ENCODE assay signal across 14 cellular contexts in the genomic region with DNA sequence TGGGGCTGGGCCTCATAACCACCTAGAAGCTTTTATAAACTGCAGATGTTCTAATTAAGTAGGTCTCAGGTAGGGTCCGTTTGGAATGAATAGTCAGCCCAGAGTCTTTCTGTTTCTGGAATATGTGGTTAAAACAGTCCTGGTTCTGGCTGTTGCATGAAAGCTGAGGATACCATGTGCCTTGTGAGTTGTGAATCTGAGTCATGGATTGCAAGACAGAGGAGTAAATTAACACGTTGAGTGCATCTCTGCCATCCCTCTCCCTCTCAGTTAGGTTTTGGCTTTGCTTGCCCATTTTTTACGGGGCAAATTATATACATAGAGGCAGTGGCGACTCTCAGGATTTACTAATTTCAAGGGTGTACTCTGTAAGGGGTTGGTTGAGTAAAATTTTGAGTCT. TPM values are rescaled to one million over a fixed set of nuclear protein-coding genes. Genes with fewer than 3 reads are reported as not detected.
DNase-seq lines count a peak whose midpoint lies in the region; ATAC-seq and TF ChIP-seq lines count a peak whose summit lies in the region.
"Had no signal": no experiment of that assay in that cellular context is flagged by ENCODE, and none has a peak within 500 bp of the region (broad histone marks: within the 10 kb centered on the region; RNA-seq: fewer than 3 reads in every experiment).

No MANE protein-coding gene starts in this region.

- peak overlapping the region; percentile 35 for H3K4me3 Mint-ChIP-seq in activated naive CD8-positive, alpha-beta T cell treated with anti-CD3 and anti-CD28 coated beads for 36 hours
- H3K4me3 Mint-ChIP-seq in nephron progenitor cell: no peak overlapping the region

- H3K27me3 ChIP-seq in MG63: no peaks in the 10 kb centered on the region
- H3K27me3 ChIP-seq: tibial nerve had no signal

- H3K4me3 ChIP-seq in HEK293 (ENCODE audit: low read depth, low read length): no peak overlapping the region
- no peak overlapping the region for H3K4me3 ChIP-seq in MG63
- H3K4me3 ChIP-seq: left ventricle myocardium inferior, tibial nerve had no signal

- TF ChIP-seq CTCF in HEK293 (tag by site-specific recombination; IDR thresholded peaks at IDR 0.05) (no peak), nephron progenitor cell (IDR thresholded peaks at IDR 0.05) (no peak)

- H3K27me3 Mint-ChIP-seq in activated naive CD8-positive, alpha-beta T cell treated with anti-CD3 and anti-CD28 coated beads for 36 hours: no peaks in the 10 kb centered on the region
- H3K27me3 Mint-ChIP-seq in nephron progenitor cell (ENCODE audit: low read depth, poor library complexity): no peaks in the 10 kb centered on the region

- DNase-seq in NCI-H1092 treated with DMSO at 0.1 percent for 48 hours (lab: John Stamatoyannopoulos, UW): peak; percentile 79
- no peak for DNase-seq in NCI-H1092 (lab: John Stamatoyannopoulos, UW)
- no peak for DNase-seq in activated naive CD8-positive, alpha-beta T cell treated with anti-CD3 and anti-CD28 coated beads for 36 hours
- DNase-seq in nephron progenitor cell: no peak
- DNase-seq in effector CD8-positive, alpha-beta T cell (lab: John Stamatoyannopoulos, UW): no peak
- no peak for DNase-seq in MG63
- DNase-seq: 8988T, Calu3, left ventricle myocardium inferior, occipital lobe, Right ventricle myocardium superior had no signal

- CTCF ChIA-PET in HEK293 (lab: Yijun Ruan, JAX): interaction anchor here (1.3 kb wide), 1 partner anchor 19 kb away, joined by 4 read pairs; no protein-coding TSS in a partner anchor

- peaks cover 24% of the 10 kb centered on the region for H3K4me1 ChIP-seq in HEK293 (ENCODE audit: control insufficient read depth, insufficient read depth, low read length)

- peaks cover 79% of the 10 kb centered on the region for H3K36me3 Mint-ChIP-seq in activated naive CD8-positive, alpha-beta T cell treated with anti-CD3 and anti-CD28 coated beads for 36 hours
- peaks cover 66% of the 10 kb centered on the region for H3K36me3 Mint-ChIP-seq in nephron progenitor cell (ENCODE audit: low read depth)

- POLR2A ChIA-PET in HEK293 (lab: Yijun Ruan, JAX): no interaction called here

- H3K36me3 ChIP-seq in HEK293 (ENCODE audit: control insufficient read depth in 2 of 2, insufficient read depth in 1 of 2, low read length in 2 of 2) (no peaks in the 10 kb centered on the region), MG63 (no peaks in the 10 kb centered on the region; the same call in 1 of the 2 replicates)
- H3K36me3 ChIP-seq: left ventricle myocardium inferior, tibial nerve had no signal

- H3K9me3 ChIP-seq in HEK293 (ENCODE audit: control insufficient read depth, insufficient read depth, low read depth, low read length): no peaks in the 10 kb centered on the region
- H3K9me3 ChIP-seq in MG63: no peaks in the 10 kb centered on the region
- H3K9me3 ChIP-seq: left ventricle myocardium inferior, tibial nerve had no signal

- peak overlapping the region; percentile 6; the same call in 1 of the 2 replicates for H3K27ac ChIP-seq in HEK293 (ENCODE audit: extremely low read depth, low read depth, low read length)
- H3K27ac ChIP-seq: left ventricle myocardium inferior had no signal

- H3K4me1 Mint-ChIP-seq in activated naive CD8-positive, alpha-beta T cell treated with anti-CD3 and anti-CD28 coated beads for 36 hours: peaks cover 95% of the 10 kb centered on the region
- H3K4me1 Mint-ChIP-seq in nephron progenitor cell: peaks cover 49% of the 10 kb centered on the region

- ATAC-seq in HG03354 (IDR thresholded peaks at IDR 0.05; ENCODE audit: poor library complexity, severe bottlenecking, unreplicated experiment): no peak

- H3K9me3 Mint-ChIP-seq in activated naive CD8-positive, alpha-beta T cell treated with anti-CD3 and anti-CD28 coated beads for 36 hours: peaks cover 10% of the 10 kb centered on the region
- no peaks in the 10 kb centered on the region for H3K9me3 Mint-ChIP-seq in nephron progenitor cell

- H3K27ac Mint-ChIP-seq in activated naive CD8-positive, alpha-beta T cell treated with anti-CD3 and anti-CD28 coated beads for 36 hours: peak overlapping the region; percentile 92
- peak overlapping the region; percentile 33 for H3K27ac Mint-ChIP-seq in nephron progenitor cell

TF ChIP-seq in HEK293, 187 proteins besides CTCF, POLR2A, EP300 and RAD21 (continues in another document):
- TF ChIP-seq ZNF239 (tag by site-specific recombination; IDR thresholded peaks at IDR 0.05) (no peak), HOXA7 (CRISPR knock-in tag; IDR thresholded peaks at IDR 0.05; ENCODE audit: borderline replicate concordance) (no peak), GLI4 (tag by site-specific recombination; IDR thresholded peaks at IDR 0.05) (no peak), ZNF670 (tag by site-specific recombination; IDR thresholded peaks at IDR 0.05; ENCODE audit: low read depth) (no peak), GFI1B (tag by site-specific recombination; IDR thresholded peaks at IDR 0.05) (no peak), ZNF624 (tag by site-specific recombination; IDR thresholded peaks at IDR 0.05) (no peak), YY2 (tag by site-specific recombination; IDR thresholded peaks at IDR 0.05) (no peak), BCL11A (tag by site-specific recombination; IDR thresholded peaks at IDR 0.05; ENCODE audit: low read depth) (no peak), ZNF146 (tag by site-specific recombination; IDR thresholded peaks at IDR 0.05) (no peak), TCF7L2 (IDR thresholded peaks at IDR 0.05; ENCODE audit: borderline replicate concordance, low read depth, low read length) (no peak)
- TF ChIP-seq, protein P1, sequence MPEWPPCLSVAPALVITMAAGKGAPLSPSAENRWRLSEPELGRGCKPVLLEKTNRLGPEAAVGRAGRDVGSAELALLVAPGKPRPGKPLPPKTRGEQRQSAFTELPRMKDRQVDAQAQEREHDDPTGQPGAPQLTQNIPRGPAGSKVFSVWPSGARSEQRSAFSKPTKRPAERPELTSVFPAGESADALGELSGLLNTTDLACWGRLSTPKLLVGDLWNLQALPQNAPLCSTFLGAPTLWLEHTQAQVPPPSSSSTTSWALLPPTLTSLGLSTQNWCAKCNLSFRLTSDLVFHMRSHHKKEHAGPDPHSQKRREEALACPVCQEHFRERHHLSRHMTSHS (tag by site-specific recombination; IDR thresholded peaks at IDR 0.05): no peak
- TF ChIP-seq, protein P2, sequence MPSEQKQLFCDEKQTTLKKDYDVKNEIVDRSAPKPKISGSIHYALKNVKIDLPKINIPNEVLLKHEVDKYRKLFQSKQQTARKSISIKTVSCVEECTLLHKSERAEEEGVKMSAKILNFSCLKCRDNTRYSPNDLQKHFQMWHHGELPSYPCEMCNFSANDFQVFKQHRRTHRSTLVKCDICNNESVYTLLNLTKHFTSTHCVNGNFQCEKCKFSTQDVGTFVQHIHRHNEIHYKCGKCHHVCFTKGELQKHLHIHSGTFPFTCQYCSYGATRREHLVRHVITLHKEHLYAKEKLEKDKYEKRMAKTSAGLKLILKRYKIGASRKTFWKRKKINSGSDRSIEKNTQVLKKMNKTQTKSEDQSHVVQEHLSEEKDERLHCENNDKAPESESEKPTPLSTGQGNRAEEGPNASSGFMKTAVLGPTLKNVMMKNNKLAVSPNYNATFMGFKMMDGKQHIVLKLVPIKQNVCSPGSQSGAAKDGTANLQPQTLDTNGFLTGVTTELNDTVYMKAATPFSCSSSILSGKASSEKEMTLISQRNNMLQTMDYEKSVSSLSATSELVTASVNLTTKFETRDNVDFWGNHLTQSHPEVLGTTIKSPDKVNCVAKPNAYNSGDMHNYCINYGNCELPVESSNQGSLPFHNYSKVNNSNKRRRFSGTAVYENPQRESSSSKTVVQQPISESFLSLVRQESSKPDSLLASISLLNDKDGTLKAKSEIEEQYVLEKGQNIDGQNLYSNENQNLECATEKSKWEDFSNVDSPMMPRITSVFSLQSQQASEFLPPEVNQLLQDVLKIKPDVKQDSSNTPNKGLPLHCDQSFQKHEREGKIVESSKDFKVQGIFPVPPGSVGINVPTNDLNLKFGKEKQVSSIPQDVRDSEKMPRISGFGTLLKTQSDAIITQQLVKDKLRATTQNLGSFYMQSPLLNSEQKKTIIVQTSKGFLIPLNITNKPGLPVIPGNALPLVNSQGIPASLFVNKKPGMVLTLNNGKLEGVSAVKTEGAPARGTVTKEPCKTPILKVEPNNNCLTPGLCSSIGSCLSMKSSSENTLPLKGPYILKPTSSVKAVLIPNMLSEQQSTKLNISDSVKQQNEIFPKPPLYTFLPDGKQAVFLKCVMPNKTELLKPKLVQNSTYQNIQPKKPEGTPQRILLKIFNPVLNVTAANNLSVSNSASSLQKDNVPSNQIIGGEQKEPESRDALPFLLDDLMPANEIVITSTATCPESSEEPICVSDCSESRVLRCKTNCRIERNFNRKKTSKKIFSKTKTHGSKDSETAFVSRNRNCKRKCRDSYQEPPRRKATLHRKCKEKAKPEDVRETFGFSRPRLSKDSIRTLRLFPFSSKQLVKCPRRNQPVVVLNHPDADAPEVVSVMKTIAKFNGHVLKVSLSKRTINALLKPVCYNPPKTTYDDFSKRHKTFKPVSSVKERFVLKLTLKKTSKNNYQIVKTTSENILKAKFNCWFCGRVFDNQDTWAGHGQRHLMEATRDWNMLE (tag by site-specific recombination; conservative IDR thresholded peaks at IDR 0.05; ENCODE audit: low read depth): no peak
- TF ChIP-seq, protein P3, sequence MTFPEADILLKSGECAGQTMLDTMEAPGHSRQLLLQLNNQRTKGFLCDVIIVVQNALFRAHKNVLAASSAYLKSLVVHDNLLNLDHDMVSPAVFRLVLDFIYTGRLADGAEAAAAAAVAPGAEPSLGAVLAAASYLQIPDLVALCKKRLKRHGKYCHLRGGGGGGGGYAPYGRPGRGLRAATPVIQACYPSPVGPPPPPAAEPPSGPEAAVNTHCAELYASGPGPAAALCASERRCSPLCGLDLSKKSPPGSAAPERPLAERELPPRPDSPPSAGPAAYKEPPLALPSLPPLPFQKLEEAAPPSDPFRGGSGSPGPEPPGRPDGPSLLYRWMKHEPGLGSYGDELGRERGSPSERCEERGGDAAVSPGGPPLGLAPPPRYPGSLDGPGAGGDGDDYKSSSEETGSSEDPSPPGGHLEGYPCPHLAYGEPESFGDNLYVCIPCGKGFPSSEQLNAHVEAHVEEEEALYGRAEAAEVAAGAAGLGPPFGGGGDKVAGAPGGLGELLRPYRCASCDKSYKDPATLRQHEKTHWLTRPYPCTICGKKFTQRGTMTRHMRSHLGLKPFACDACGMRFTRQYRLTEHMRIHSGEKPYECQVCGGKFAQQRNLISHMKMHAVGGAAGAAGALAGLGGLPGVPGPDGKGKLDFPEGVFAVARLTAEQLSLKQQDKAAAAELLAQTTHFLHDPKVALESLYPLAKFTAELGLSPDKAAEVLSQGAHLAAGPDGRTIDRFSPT (tag by site-specific recombination; IDR thresholded peaks at IDR 0.05): no peak

RNA-seq across cellular contexts. Expression of a gene that starts 59.1 kb away (rescaled TPM):
- total RNA-seq in activated naive CD8-positive, alpha-beta T cell treated with anti-CD3 and anti-CD28 coated beads for 36 hours: 10 to 100 TPM; 76.1 to 78.1 TPM
- total RNA-seq in MG63 (2014; rRNA removed; shearing (Covaris generic); ENCODE audit: low replicate concordance): 7.3 and 23.4 TPM in 2 replicates
